In the genomic region with DNA sequence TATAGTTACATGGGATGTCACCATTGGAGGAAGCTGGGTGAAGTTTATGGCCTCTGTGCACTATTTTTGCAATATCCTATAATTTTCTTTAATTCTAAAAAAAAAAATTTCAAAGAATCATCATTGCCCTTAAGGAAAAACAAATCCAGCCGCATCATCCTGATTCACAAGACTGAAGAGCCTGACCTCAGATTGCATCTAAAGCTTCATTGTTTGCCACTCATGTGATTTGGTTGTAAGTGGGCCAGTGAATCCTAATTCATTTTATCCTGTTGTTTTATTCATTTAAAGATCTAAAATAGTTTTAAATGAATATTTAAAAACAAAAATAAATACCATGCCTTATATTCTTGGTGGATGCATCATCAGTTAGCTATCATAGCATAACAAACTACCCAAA, we compare ENCODE assay signal across 18 cellular contexts.
DNase-seq lines count a peak whose midpoint lies in the region; ATAC-seq and TF ChIP-seq lines count a peak whose summit lies in the region.
"Had no signal": no experiment of that assay in that cellular context is flagged by ENCODE, and none has a peak within 500 bp of the region (broad histone marks: within the 10 kb centered on the region; RNA-seq: fewer than 3 reads in every experiment).

No MANE protein-coding gene starts in this region.

- in situ Hi-C loops in Caki2 (cut with HindIII; ENCODE audit: low pct_unique_long_range_greater_than_20kb, low sequenced_read_pairs): no loop called here

- no peak overlapping the region for H3K27ac ChIP-seq in upper lobe of left lung
- H3K27ac ChIP-seq: BLaER1, GM23248 had no signal

- H3K9me3 ChIP-seq in upper lobe of left lung: no peaks in the 10 kb centered on the region
- H3K9me3 ChIP-seq: BLaER1, HAP-1 had no signal

- DNase-seq in Caki2 (ENCODE audit: low read depth) (peak; percentile 15), fibroblast of peridontal ligament (ENCODE audit: extremely low read depth) (peak; percentile 5), globus pallidus (ENCODE audit: low spot score) (peak; percentile 40), renal cortical epithelial cell (ENCODE audit: low read depth) (peak; percentile 27), upper lobe of left lung (no peak), iPS-NIHi7 (ENCODE audit: extremely low spot score) (no peak), SK-N-DZ (ENCODE audit: low spot score) (no peak)
- DNase-seq: 8988T; CD4-positive, alpha-beta memory T cell; DMS 273 treated with DMSO at 0.1 percent for 48 hours; DMS53; DND-41; EL; GM23248 had no signal

- H3K36me3 ChIP-seq in upper lobe of left lung: no peaks in the 10 kb centered on the region
- H3K36me3 ChIP-seq: BLaER1, HAP-1 had no signal

- H3K4me3 ChIP-seq in upper lobe of left lung: no peak overlapping the region
- H3K4me3 ChIP-seq: BLaER1, GM23248, HAP-1 had no signal

- 88 to 93% methylated on average over 1 of the region's 1 CpG for WGBS in upper lobe of left lung, 2 donors

- H3K4me1 ChIP-seq in upper lobe of left lung: no peaks in the 10 kb centered on the region
- H3K4me1 ChIP-seq: BLaER1, HAP-1 had no signal

- no peak for TF ChIP-seq POLR2A in upper lobe of left lung (IDR thresholded peaks at IDR 0.05)

- ATAC-seq in upper lobe of left lung (ENCODE audit: low FRiP score in 2 of 2) (no peak), GM21447 (IDR thresholded peaks at IDR 0.05; ENCODE audit: unreplicated experiment) (no peak)
- ATAC-seq: HepG2 had no signal

- TF ChIP-seq CTCF in upper lobe of left lung (IDR thresholded peaks at IDR 0.05): no peak

- TF ChIP-seq EP300 in upper lobe of left lung (IDR thresholded peaks at IDR 0.05): no peak

- H3K27me3 ChIP-seq in upper lobe of left lung: no peaks in the 10 kb centered on the region
- H3K27me3 ChIP-seq: BLaER1 had no signal

Comparison
In these comparisons a context has a peak if more than half of its experiments do, and no peak if none do; other contexts are left out.
1. DNase-seq: peak in Caki2 (single experiment), fibroblast of peridontal ligament (single experiment), globus pallidus (single experiment) and renal cortical epithelial cell (single experiment); none in upper lobe of left lung (0 of 2), iPS-NIHi7 (single experiment) and SK-N-DZ (single experiment).